In genomic region chr6:86412063-86412462, GRCh38 we compare ENCODE assay signal across 24 cellular contexts.
"Had no signal": no experiment of that assay in that cellular context is flagged by ENCODE, and none has a peak within 500 bp of the region (broad histone marks: within the 10 kb centered on the region; RNA-seq: fewer than 3 reads in every experiment).

No MANE protein-coding gene starts in this region.

- H3K27me3 Mint-ChIP-seq: stimulated activated naive B cell treated with anti-CD40 and anti-IgM and Interleukin-4, amounts not matched to agents 10 μg/mL and 1 μg/mL and 100 μg/mL, for 72 hours; stimulated activated naive CD8-positive, alpha-beta T cell treated with anti-CD3 and anti-CD28 coated beads, Interleukin-15, Interleukin-2, amounts not matched to agents 100 ng/mL and 50 ng/mL, for 24 hours had no signal

- H3K36me3 ChIP-seq: neural progenitor cell, pancreas, prostate gland, right lobe of liver, sigmoid colon, stomach, thoracic aorta, thyroid gland, tibial nerve, upper lobe of left lung, vagina had no signal

- H3K9me3 Mint-ChIP-seq: nephron; neural progenitor cell; stimulated activated naive CD8-positive, alpha-beta T cell treated with anti-CD3 and anti-CD28 coated beads, Interleukin-15, Interleukin-2, amounts not matched to agents 100 ng/mL and 50 ng/mL, for 24 hours had no signal

- H3K36me3 Mint-ChIP-seq: natural killer cell; neural progenitor cell; stimulated activated effector memory CD8-positive, alpha-beta T cell treated with anti-CD3 and anti-CD28 coated beads, Interleukin-12 subunit alpha, Interleukin-12 subunit beta, amount 100 ng/mL, for 72 hours; stimulated activated naive B cell treated with anti-CD40 and anti-IgM and Interleukin-4, amounts not matched to agents 10 μg/mL and 1 μg/mL and 100 μg/mL, for 72 hours had no signal

- H3K4me2 ChIP-seq: neural progenitor cell had no signal

- H2AFZ ChIP-seq: neural progenitor cell had no signal

- H3K27ac ChIP-seq: neural progenitor cell, pancreas, prostate gland, right lobe of liver, sigmoid colon, stomach, thoracic aorta, thyroid gland, tibial nerve, upper lobe of left lung, vagina had no signal

- DNase-seq: natural killer cell; occipital lobe; pancreas; right cardiac atrium; right lobe of liver; sigmoid colon; small intestine; stimulated activated CD4-positive, alpha-beta T cell treated with anti-CD3 and anti-CD28 coated beads, Interleukin-15, amount 100 ng/mL, for 24 hours; stimulated activated CD4-positive, alpha-beta T cell treated with anti-CD3 and anti-CD28 coated beads, Interleukin-2, amount 100 ng/mL, for 24 hours; stimulated activated CD4-positive, alpha-beta T cell treated with anti-CD3 and anti-CD28 coated beads, Interleukin-2, amount 100 ng/mL, for 48 hours; stimulated activated CD4-positive, alpha-beta T cell treated with anti-CD3 and anti-CD28 coated beads, Interleukin-4, amount 100 ng/mL, for 24 hours; stimulated activated naive B cell treated with anti-CD40 and anti-IgM and Interleukin-4, amounts not matched to agents 10 μg/mL and 1 μg/mL and 100 μg/mL, for 72 hours; stimulated activated naive CD4-positive, alpha-beta T cell treated with Interleukin-2 at 50 U/mL for 16 hours; stomach; thyroid gland; upper lobe of left lung had no signal

- H3K4me3 Mint-ChIP-seq: natural killer cell; nephron; neural progenitor cell; stimulated activated effector memory CD8-positive, alpha-beta T cell treated with anti-CD3 and anti-CD28 coated beads, Interleukin-12 subunit alpha, Interleukin-12 subunit beta, amount 100 ng/mL, for 72 hours; stimulated activated naive B cell treated with anti-CD40 and anti-IgM and Interleukin-4, amounts not matched to agents 10 μg/mL and 1 μg/mL and 100 μg/mL, for 72 hours; stimulated activated naive CD8-positive, alpha-beta T cell treated with anti-CD3 and anti-CD28 coated beads, Interleukin-15, Interleukin-2, amounts not matched to agents 100 ng/mL and 50 ng/mL, for 24 hours had no signal

- H3K9ac ChIP-seq: neural progenitor cell had no signal

- H3K9me3 ChIP-seq: pancreas, prostate gland, right lobe of liver, stomach, thoracic aorta, thyroid gland, tibial nerve, upper lobe of left lung, vagina had no signal

- H3K27ac Mint-ChIP-seq: natural killer cell; nephron; neural progenitor cell; stimulated activated effector memory CD8-positive, alpha-beta T cell treated with anti-CD3 and anti-CD28 coated beads, Interleukin-12 subunit alpha, Interleukin-12 subunit beta, amount 100 ng/mL, for 72 hours; stimulated activated naive B cell treated with anti-CD40 and anti-IgM and Interleukin-4, amounts not matched to agents 10 μg/mL and 1 μg/mL and 100 μg/mL, for 72 hours; stimulated activated naive CD8-positive, alpha-beta T cell treated with anti-CD3 and anti-CD28 coated beads, Interleukin-15, Interleukin-2, amounts not matched to agents 100 ng/mL and 50 ng/mL, for 24 hours had no signal

- H3K4me3 ChIP-seq: neural progenitor cell, pancreas, prostate gland, right lobe of liver, sigmoid colon, stomach, thoracic aorta, thyroid gland, tibial nerve, upper lobe of left lung, vagina had no signal

- ATAC-seq: natural killer cell; pancreas; right cardiac atrium; stimulated activated effector memory CD8-positive, alpha-beta T cell treated with anti-CD3 and anti-CD28 coated beads, Interleukin-12 subunit alpha, Interleukin-12 subunit beta, amount 100 ng/mL, for 72 hours; stimulated activated naive B cell treated with anti-CD40 and anti-IgM and Interleukin-4, amounts not matched to agents 10 μg/mL and 1 μg/mL and 100 μg/mL, for 72 hours had no signal

- H3K4me1 Mint-ChIP-seq: natural killer cell; nephron; neural progenitor cell; stimulated activated effector memory CD8-positive, alpha-beta T cell treated with anti-CD3 and anti-CD28 coated beads, Interleukin-12 subunit alpha, Interleukin-12 subunit beta, amount 100 ng/mL, for 72 hours; stimulated activated naive B cell treated with anti-CD40 and anti-IgM and Interleukin-4, amounts not matched to agents 10 μg/mL and 1 μg/mL and 100 μg/mL, for 72 hours had no signal

- H3K4me1 ChIP-seq: neural progenitor cell, pancreas, prostate gland, right lobe of liver, sigmoid colon, stomach, thyroid gland, tibial nerve, upper lobe of left lung, vagina had no signal

- H3K27me3 ChIP-seq: neural progenitor cell, pancreas, right lobe of liver, sigmoid colon, stomach, thyroid gland, tibial nerve, upper lobe of left lung, vagina had no signal
